ENCODE assay signal across 17 cellular contexts in genomic region chr7:2537981-2538851, GRCh38. TPM values are rescaled to one million over a fixed set of nuclear protein-coding genes. Genes with fewer than 3 reads are reported as not detected.
DNase-seq lines count a peak whose midpoint lies in the region; ATAC-seq and TF ChIP-seq lines count a peak whose summit lies in the region.
"Had no signal": no experiment of that assay in that cellular context is flagged by ENCODE, and none has a peak within 500 bp of the region (broad histone marks: within the 10 kb centered on the region; RNA-seq: fewer than 3 reads in every experiment).

No MANE protein-coding gene starts in this region.

- H3K4me3 ChIP-seq in left ventricle myocardium inferior = no peak overlapping the region
- H3K4me3 ChIP-seq in brain microvascular endothelial cell (ENCODE audit: low read depth, low read length) = no peak overlapping the region
- H3K4me3 ChIP-seq in lower lobe of right lung = no peak overlapping the region
- no peak overlapping the region for H3K4me3 ChIP-seq in aorta (ENCODE audit: low read length in 2 of 2)
- no peak overlapping the region for H3K4me3 ChIP-seq in MM.1S (ENCODE audit: low read length)
- H3K4me3 ChIP-seq: gastroesophageal sphincter, smooth muscle cell, tibial nerve had no signal

- no peaks in the 10 kb centered on the region for H4K20me1 ChIP-seq in MM.1S (ENCODE audit: insufficient read depth, low read length)

- H3K79me2 ChIP-seq in MM.1S (ENCODE audit: low read length) = no peaks in the 10 kb centered on the region

- H3K9me2 ChIP-seq in MM.1S (replicated peaks; ENCODE audit: insufficient read depth, low read length) = no peaks in the 10 kb centered on the region

- WGBS in aorta, 2 donors = 92 to 95% methylated on average over 47 of the region's 47 CpGs

- H3K4me2 ChIP-seq in MM.1S (ENCODE audit: low read depth, low read length) = no peak overlapping the region
- H3K4me2 ChIP-seq: smooth muscle cell had no signal

- DNase-seq in Right ventricle myocardium inferior (ENCODE audit: missing footprints) = peak; percentile 51
- DNase-seq in left ventricle myocardium inferior = no peak
- no peak for DNase-seq in brain microvascular endothelial cell
- peak; percentile 41 for DNase-seq in lower lobe of right lung
- peak; percentile 45 to 64 for DNase-seq in aorta
- no peak for DNase-seq in MM.1S
- no peak for DNase-seq in omental fat pad (ENCODE audit: low spot score)
- DNase-seq: activated T-cell treated with anti-CD3 and anti-CD28 coated beads, Interleukin-2, amount 50 U/mL, for 4 hours; effector memory CD4-positive, alpha-beta T cell; NCI-H2171 treated with DMSO at 0.1 percent for 48 hours; OCI-M1 had no signal

- no peaks in the 10 kb centered on the region for H3F3A ChIP-seq in MM.1S (ENCODE audit: insufficient read depth, low read length)

- H3K36me3 ChIP-seq in left ventricle myocardium inferior = peaks cover 53% of the 10 kb centered on the region
- peaks cover 22% of the 10 kb centered on the region for H3K36me3 ChIP-seq in brain microvascular endothelial cell (replicated peaks)
- peaks cover 57% of the 10 kb centered on the region for H3K36me3 ChIP-seq in lower lobe of right lung
- H3K36me3 ChIP-seq in aorta (ENCODE audit: control insufficient read depth in 1 of 2, insufficient read depth in 2 of 2, low read length in 1 of 2) = peaks cover 0 to 15% of the 10 kb centered on the region in 2 donors
- no peaks in the 10 kb centered on the region for H3K36me3 ChIP-seq in MM.1S (replicated peaks; ENCODE audit: insufficient read depth, low read length)

- no peaks in the 10 kb centered on the region for H3K4me1 ChIP-seq in left ventricle myocardium inferior
- no peaks in the 10 kb centered on the region for H3K4me1 ChIP-seq in lower lobe of right lung
- H3K4me1 ChIP-seq in aorta (ENCODE audit: control insufficient read depth in 1 of 2, insufficient read depth in 2 of 2, low read length in 2 of 2) = no peaks in the 10 kb centered on the region
- H3K4me1 ChIP-seq in MM.1S (ENCODE audit: low read length) = no peaks in the 10 kb centered on the region
- H3K4me1 ChIP-seq: gastroesophageal sphincter, tibial nerve had no signal

- H3K9me3 ChIP-seq in left ventricle myocardium inferior (replicated peaks) = no peaks in the 10 kb centered on the region
- H3K9me3 ChIP-seq in lower lobe of right lung = no peaks in the 10 kb centered on the region
- H3K9me3 ChIP-seq in aorta (ENCODE audit: control insufficient read depth, low read length) = no peaks in the 10 kb centered on the region
- no peaks in the 10 kb centered on the region for H3K9me3 ChIP-seq in MM.1S (replicated peaks; ENCODE audit: insufficient read depth, low read length)
- H3K9me3 ChIP-seq: gastroesophageal sphincter, tibial nerve had no signal

- TF ChIP-seq CTCF in left ventricle myocardium inferior (IDR thresholded peaks at IDR 0.05; ENCODE audit: borderline replicate concordance) (no peak), brain microvascular endothelial cell (IDR thresholded peaks at IDR 0.05; ENCODE audit: low read depth, low read length, missing control alignments) (peak; percentile 5), lower lobe of right lung (IDR thresholded peaks at IDR 0.05) (no peak), MM.1S (IDR thresholded peaks at IDR 0.05; ENCODE audit: low read length) (no peak), omental fat pad (IDR thresholded peaks at IDR 0.05) (no peak)

- H3K27ac ChIP-seq in left ventricle myocardium inferior (replicated peaks) (no peak overlapping the region), brain microvascular endothelial cell (no peak overlapping the region), lower lobe of right lung (no peak overlapping the region), aorta (ENCODE audit: low read depth in 1 of 2, low read length in 2 of 2) (no peak overlapping the region), MM.1S (ENCODE audit: low read length) (no peak overlapping the region)
- H3K27ac ChIP-seq: gastroesophageal sphincter, tibial nerve had no signal

- H3K9ac ChIP-seq in MM.1S (ENCODE audit: low read length) = no peak overlapping the region

- intact Hi-C loops in Right ventricle myocardium inferior (cut with DNase I) (no loop called here), left ventricle myocardium inferior (cut with micrococcal nuclease) (no loop called here), lower lobe of right lung (cut with DNase I) (no loop called here), aorta (cut with DNase I) (no loop called here)

- H2AFZ ChIP-seq in MM.1S (ENCODE audit: low read length) = no peak overlapping the region

- ATAC-seq in Right ventricle myocardium inferior (peak; percentile 18), lower lobe of right lung (no peak), aorta (ENCODE audit: low FRiP score) (no peak), GM19397 (IDR thresholded peaks at IDR 0.05; ENCODE audit: unreplicated experiment) (no peak), omental fat pad (ENCODE audit: low FRiP score) (no peak)
- ATAC-seq: activated CD4-positive, alpha-beta T cell treated with anti-CD3 and anti-CD28 coated beads for 36 hours; activated T-cell treated with anti-CD3 and anti-CD28 coated beads, Interleukin-2, amount 50 U/mL, for 4 hours; gastroesophageal sphincter; T-helper 17 cell had no signal

- H3K27me3 ChIP-seq in left ventricle myocardium inferior (ENCODE audit: low read depth) = no peaks in the 10 kb centered on the region
- no peaks in the 10 kb centered on the region for H3K27me3 ChIP-seq in brain microvascular endothelial cell (replicated peaks)
- H3K27me3 ChIP-seq in lower lobe of right lung (ENCODE audit: low read depth) = no peaks in the 10 kb centered on the region
- H3K27me3 ChIP-seq in aorta (ENCODE audit: control insufficient read depth in 1 of 2, insufficient read depth in 2 of 2, low read length in 1 of 2) = no peaks in the 10 kb centered on the region
- no peaks in the 10 kb centered on the region for H3K27me3 ChIP-seq in MM.1S (replicated peaks; ENCODE audit: insufficient read depth, low read length)
- H3K27me3 ChIP-seq: gastroesophageal sphincter, tibial nerve had no signal

- in situ Hi-C loops in brain microvascular endothelial cell (cut with HindIII; ENCODE audit: low pct_ligation_motif_present, low sequenced_read_pairs) = no loop called here

RNA-seq across cellular contexts. Expression of gene BRAT1, which starts 17.1 kb away (rescaled TPM):
- 14.8 TPM for total RNA-seq in Right ventricle myocardium inferior
- total RNA-seq in left ventricle myocardium inferior = 13.7 TPM
- 24.4 TPM for total RNA-seq in lower lobe of right lung
- 10 to 100 TPM; 14.8 to 24.3 TPM for total RNA-seq in aorta
- 10 to 100 TPM; 11.8 to 63.9 TPM for polyA plus RNA-seq in aorta
- total RNA-seq in omental fat pad = 10 to 100 TPM; 22.7 to 33.1 (median 26.3) TPM

RNA-seq across cellular contexts. Expression of gene LFNG, which starts 18.6 kb away (rescaled TPM):
- total RNA-seq in Right ventricle myocardium inferior (6.5 TPM), left ventricle myocardium inferior (5.2 TPM), lower lobe of right lung (42.6 TPM), aorta (10 to 100 TPM; 14.0 to 30.6 TPM), omental fat pad (10 to 100 TPM in 3 of 4 donors, 1 to 10 TPM in 1; 4.7 to 25.9 (median 21.6) TPM)
- polyA plus RNA-seq in aorta = 1 to 10 TPM; 2.3 to 5.8 TPM

RNA-seq across cellular contexts. Expression of gene IQCE, which starts 20.6 kb away (rescaled TPM):
- total RNA-seq in Right ventricle myocardium inferior = 11.5 TPM
- total RNA-seq in left ventricle myocardium inferior = 11.5 TPM
- 32.0 TPM for total RNA-seq in lower lobe of right lung
- total RNA-seq in aorta = 10 to 100 TPM; 12.0 to 18.2 TPM
- polyA plus RNA-seq in aorta = 10 to 100 TPM in 1 of 2 donors, 1 to 10 TPM in 1; 6.1 to 10.5 TPM
- total RNA-seq in omental fat pad = 10 to 100 TPM in 3 of 4 donors, 1 to 10 TPM in 1; 6.6 to 14.3 (median 12.8) TPM

Comparison
In these comparisons a context has a peak if more than half of its experiments do, and no peak if none do; other contexts are left out.
1. DNase-seq: peak in Right ventricle myocardium inferior (single experiment), lower lobe of right lung (single experiment) and aorta (2 of 2); none in left ventricle myocardium inferior (single experiment), brain microvascular endothelial cell (single experiment), MM.1S (single experiment) and omental fat pad (single experiment).